Comparison of ENCODE assay signal across 8 cellular contexts in the genomic region with DNA sequence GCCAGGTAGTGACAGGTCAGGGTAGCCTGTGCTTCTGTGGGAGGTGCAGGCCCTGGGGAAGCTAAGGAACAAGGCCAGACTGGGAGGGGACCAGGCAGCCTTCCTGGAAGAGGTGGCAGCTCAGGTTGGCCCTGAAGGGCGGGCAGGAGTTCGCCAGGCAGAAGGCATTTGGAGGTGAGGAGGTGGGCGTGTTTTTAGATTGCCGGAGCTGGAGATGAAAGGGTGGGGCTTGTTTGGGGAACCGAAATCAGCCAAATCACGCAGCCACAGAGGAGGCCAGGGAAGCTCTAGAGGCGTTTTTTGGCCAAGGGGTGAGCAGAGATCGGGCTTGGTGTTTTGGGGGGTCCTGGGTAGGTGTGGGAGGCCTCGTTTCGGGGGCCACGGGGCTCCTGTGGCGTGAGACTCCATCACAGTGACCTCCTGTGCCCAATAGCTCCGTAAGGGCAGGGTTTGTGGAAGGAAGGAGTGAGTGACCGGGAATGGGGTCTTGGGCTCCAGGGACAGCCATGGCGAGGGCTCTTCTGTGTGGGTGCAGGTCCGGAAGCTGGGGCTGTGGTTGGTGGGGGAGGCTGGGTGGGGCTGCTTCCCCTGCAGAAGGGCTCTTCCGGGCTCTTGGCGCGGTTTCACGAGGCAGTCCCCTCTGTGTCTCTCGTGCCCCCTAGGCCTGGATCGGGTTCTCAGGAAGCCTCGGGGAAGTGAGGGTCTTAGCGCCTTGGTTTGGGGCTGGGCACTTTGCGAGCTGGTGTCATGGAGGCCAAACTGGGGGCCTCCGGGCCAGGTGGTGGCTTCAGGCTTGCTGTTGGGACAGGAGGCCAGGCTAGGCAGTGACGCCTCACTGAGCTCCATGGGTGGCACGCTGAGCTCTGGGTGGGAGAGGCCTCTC. TPM values are rescaled to one million over a fixed set of nuclear protein-coding genes. Genes with fewer than 3 reads are reported as not detected.
DNase-seq lines count a peak whose midpoint lies in the region; ATAC-seq, FAIRE-seq and TF ChIP-seq lines count a peak whose summit lies in the region.

No MANE protein-coding gene starts in this region.

- no peak overlapping the region for H3K23ac ChIP-seq in H9 (ENCODE audit: insufficient read length, low read depth, low read length)

- H3K4me3 Mint-ChIP-seq in H9: no peak overlapping the region

- TF ChIP-seq RAD21 in liver (IDR thresholded peaks at IDR 0.05) (no peak), HepG2 (CRISPR knock-in tag; IDR thresholded peaks at IDR 0.05) (no peak)

- H3K14ac ChIP-seq in H9 (ENCODE audit: insufficient read depth, low read length): no peak overlapping the region

- intact Hi-C loops in HepG2 (cut with micrococcal nuclease; ENCODE audit: unreplicated experiment): no loop called here
- intact Hi-C loops in heart left ventricle (cut with DNase I): no loop called here

- no peak overlapping the region for H3K9ac ChIP-seq in liver (ENCODE audit: low read depth in 1 of 2, low read length in 2 of 2)
- no peak overlapping the region for H3K9ac ChIP-seq in HepG2 (ENCODE audit: insufficient read depth, low read depth, low read length)
- peak overlapping the region in 4 of 5 donors; percentile 21 to 69 (median 62) for H3K9ac ChIP-seq in subcutaneous abdominal adipose tissue (ENCODE audit: low read length in 5 of 5)
- H3K9ac ChIP-seq in H9 (ENCODE audit: extremely low read depth, insufficient read length, low read length): no peak overlapping the region

- TF ChIP-seq POLR2A in HepG2 (IDR thresholded peaks at IDR 0.05; ENCODE audit: insufficient read depth in 1 of 2, low read depth in 2 of 2, low read length in 2 of 2) (no peak), heart left ventricle (IDR thresholded peaks at IDR 0.05) (no peak)

- H3K4me1 ChIP-seq in liver (ENCODE audit: control insufficient read depth in 4 of 4, insufficient read depth in 4 of 4, low read length in 3 of 4) (peaks cover 0 to 3% (median 0%) of the 10 kb centered on the region in 4 donors), HepG2 (ENCODE audit: insufficient read depth, low read length) (peaks cover 21% of the 10 kb centered on the region), heart left ventricle (peaks cover 0 to 90% (median 0%) of the 10 kb centered on the region in 12 donors), subcutaneous abdominal adipose tissue (ENCODE audit: control insufficient read depth in 5 of 5, insufficient read depth in 5 of 5, low read length in 5 of 5) (peaks cover 0 to 66% (median 29%) of the 10 kb centered on the region in 5 donors), H9 (ENCODE audit: insufficient read depth, low read length) (no peaks in the 10 kb centered on the region)

- H3T11ph ChIP-seq in H9 (ENCODE audit: low read length): no peak overlapping the region

- H3K4me1 Mint-ChIP-seq in H9: peaks cover 1 to 8% of the 10 kb centered on the region in 2 experiments

- H3K56ac ChIP-seq in H9 (ENCODE audit: insufficient read length, low read depth, low read length): no peak overlapping the region

- no peak overlapping the region for H3K4ac ChIP-seq in H9 (ENCODE audit: low read depth, low read length)

- DNase-seq in HepG2 (ENCODE audit: low spot score) (no peak), heart left ventricle (peak in 3 of 5 donors; percentile 36 to 67 (median 51)), foreskin fibroblast (no peak), H9 (no peak)

- no peaks in the 10 kb centered on the region for H3K79me1 ChIP-seq in H9 (ENCODE audit: insufficient read depth, low read depth, low read length, poor library complexity, severe bottlenecking)

- ATAC-seq in HepG2 (no peak), HG03378 (IDR thresholded peaks at IDR 0.05; ENCODE audit: unreplicated experiment) (peak; percentile 46), heart left ventricle (peak in 3 of 4 donors; percentile 23 to 47 (median 24))
- ATAC-seq in activated CD4-positive, CD25-positive, alpha-beta regulatory T cell treated with anti-CD3 and anti-CD28 coated beads, Interleukin-2, amount 50 U/mL, for 24 hours: peak; percentile 28 to 33

- no peak overlapping the region for H2BK15ac ChIP-seq in H9 (ENCODE audit: low read depth, low read length)

- no peak for FAIRE-seq in HepG2 (lab: Jason Lieb, UNC)

- no peak for TF ChIP-seq EP300 in HepG2 (IDR thresholded peaks at IDR 0.05; ENCODE audit: low read depth in 2 of 2, low read length in 2 of 2)
- no peak for TF ChIP-seq EP300 in HepG2 (CRISPR knock-in tag; IDR thresholded peaks at IDR 0.05; ENCODE audit: borderline replicate concordance)

- H2AFZ ChIP-seq in HepG2 (ENCODE audit: low read length) (no peak overlapping the region), H9 (ENCODE audit: low read length) (no peak overlapping the region)

- peaks cover 0 to 2% of the 10 kb centered on the region in 2 experiments; a peak in 2 of 5 replicates for H3K9me3 Mint-ChIP-seq in H9

- H3K27me3 ChIP-seq in liver (ENCODE audit: control insufficient read depth in 4 of 4, insufficient read depth in 4 of 4, low read length in 3 of 4) (no peaks in the 10 kb centered on the region), HepG2 (ENCODE audit: control insufficient read depth in 1 of 2, insufficient read depth in 2 of 2, low read length in 2 of 2) (peaks cover 2 to 26% of the 10 kb centered on the region in 2 experiments; a peak in 3 of 5 replicates), heart left ventricle (no peaks in the 10 kb centered on the region), subcutaneous abdominal adipose tissue (ENCODE audit: control insufficient read depth in 5 of 5, insufficient read depth in 4 of 5, low read length in 5 of 5) (no peaks in the 10 kb centered on the region), H9 (ENCODE audit: insufficient read depth, low read length) (no peaks in the 10 kb centered on the region)

- H3K27ac ChIP-seq in liver (ENCODE audit: low read depth in 1 of 2, low read length in 2 of 2) (peak overlapping the region; percentile 32 to 52), HepG2 (ENCODE audit: extremely low read length, insufficient read depth, low read length) (no peak overlapping the region), heart left ventricle (peak overlapping the region in 7 of 12 donors; percentile 8 to 95 (median 43)), subcutaneous abdominal adipose tissue (ENCODE audit: low read depth, low read length) (peak overlapping the region; percentile 50), H9 (ENCODE audit: insufficient read length, low read depth, low read length) (no peak overlapping the region)

- no peak overlapping the region for H2BK20ac ChIP-seq in H9 (ENCODE audit: low read depth, low read length, poor library complexity, severe bottlenecking)

- H2BK5ac ChIP-seq in H9 (ENCODE audit: insufficient read length, low read length): no peak overlapping the region

- H3K36me3 Mint-ChIP-seq in H9 (ENCODE audit: insufficient read depth in 1 of 3, low read depth in 3 of 3): peaks cover 0 to 5% (median 0%) of the 10 kb centered on the region in 3 experiments; a peak in 3 of 7 replicates

- H3K79me2 ChIP-seq in HepG2 (ENCODE audit: insufficient read depth, low read length) (no peaks in the 10 kb centered on the region), H9 (ENCODE audit: insufficient read depth, low read length) (no peaks in the 10 kb centered on the region)

- H4K91ac ChIP-seq in H9 (ENCODE audit: insufficient read length, low read depth, low read length): no peak overlapping the region

- BruUV-seq in HepG2 (replicated peaks; lab: Mats Ljungman, UMichigan): no TSS peak

- H3K9me3 ChIP-seq in liver (ENCODE audit: control insufficient read depth in 4 of 4, low read length in 3 of 4) (no peaks in the 10 kb centered on the region), HepG2 (ENCODE audit: low read length) (no peaks in the 10 kb centered on the region), heart left ventricle (peaks cover 0 to 3% (median 0%) of the 10 kb centered on the region in 12 donors), subcutaneous abdominal adipose tissue (ENCODE audit: control insufficient read depth in 5 of 5, low read length in 5 of 5) (no peaks in the 10 kb centered on the region), H9 (ENCODE audit: control insufficient read depth, low read depth, low read length) (no peaks in the 10 kb centered on the region)

- CTCF ChIA-PET in HepG2 (lab: Yijun Ruan, JAX; ENCODE audit: low intra/inter-chr PET ratio, low total read pairs): no interaction called here

- POLR2A ChIA-PET in HepG2 (lab: Yijun Ruan, JAX): interaction anchor here (1.2 kb wide), 2 partner anchors 9 to 39 kb away, joined by 3 to 4 read pairs; no protein-coding TSS in a partner anchor

- no peak overlapping the region for H2BK12ac ChIP-seq in H9 (ENCODE audit: insufficient read length, low read depth, low read length)

- H3K4me3 ChIP-seq in liver (ENCODE audit: low read depth in 1 of 3, low read length in 3 of 3): peak overlapping the region in 1 of 3 donors; percentile 15
- no peak overlapping the region for H3K4me3 ChIP-seq in HepG2 (replicated peaks in 1 of 3; ENCODE audit: insufficient read depth in 1 of 3, low read depth in 2 of 3, low read length in 3 of 3)
- H3K4me3 ChIP-seq in heart left ventricle: peak overlapping the region in 10 of 12 donors; percentile 10 to 64 (median 34)
- H3K4me3 ChIP-seq in subcutaneous abdominal adipose tissue (ENCODE audit: low read depth in 1 of 5, low read length in 5 of 5): peak overlapping the region; percentile 35 to 64 (median 53)
- no peak overlapping the region for H3K4me3 ChIP-seq in foreskin fibroblast (ENCODE audit: low read depth in 1 of 2, low read length in 2 of 2)

- no peak overlapping the region for H4K5ac ChIP-seq in H9 (ENCODE audit: insufficient read length, low read depth, low read length)

- no peak overlapping the region for H4K8ac ChIP-seq in H9 (replicated peaks; ENCODE audit: insufficient read length, low read depth, low read length)

- peak overlapping the region in 1 of 3 experiments; percentile 40; a peak in 2 of 7 replicates for H3K27ac Mint-ChIP-seq in H9

- H3K18ac ChIP-seq in H9 (ENCODE audit: insufficient read length, low read depth, low read length): no peak overlapping the region

- in situ Hi-C loops in HepG2 (cut with HindIII; ENCODE audit: extremely low pct_ligation_motif_present, low pct_unique_long_range_greater_than_20kb): loop anchor here (5.0 kb wide), 1 partner anchor 48 kb away; no protein-coding TSS in a partner anchor

- no peaks in the 10 kb centered on the region for H3K23me2 ChIP-seq in H9 (ENCODE audit: insufficient read length, low read depth, low read length, poor library complexity, severe bottlenecking)

- H2AK5ac ChIP-seq in H9 (ENCODE audit: insufficient read length, low read length): no peak overlapping the region

- H3K36me3 ChIP-seq in liver (ENCODE audit: control insufficient read depth in 4 of 4, insufficient read depth in 3 of 4, low read depth in 1 of 4, low read length in 3 of 4): no peaks in the 10 kb centered on the region
- no peaks in the 10 kb centered on the region for H3K36me3 ChIP-seq in HepG2 (replicated peaks in 1 of 2; ENCODE audit: control insufficient read depth in 1 of 2, insufficient read depth in 2 of 2, low read length in 2 of 2)
- H3K36me3 ChIP-seq in heart left ventricle: no peaks in the 10 kb centered on the region
- no peaks in the 10 kb centered on the region for H3K36me3 ChIP-seq in subcutaneous abdominal adipose tissue (ENCODE audit: control insufficient read depth in 5 of 5, insufficient read depth in 5 of 5, low read length in 5 of 5)

- WGBS in liver: 75% methylated on average over 28 of the region's 28 CpGs
- 28% methylated on average over 16 of the region's 28 CpGs for WGBS in HepG2 (ENCODE audit: low lambda C conversion rate)
- 71 to 80% (median 75%) methylated on average over 21 to 28 of the region's 28 CpGs for WGBS in heart left ventricle, 4 donors
- WGBS in H9 (ENCODE audit: extremely low coverage, insufficient read length, low lambda C conversion rate): no CpG with 5 or more reads among the region's 28 CpGs

- no peak overlapping the region for H2BK120ac ChIP-seq in H9 (ENCODE audit: low read depth, low read length, poor library complexity, severe bottlenecking)

- TF ChIP-seq CTCF in liver (IDR thresholded peaks at IDR 0.05; ENCODE audit: low read depth, low read length, missing input control) (no peak), HepG2 (CRISPR knock-in tag; IDR thresholded peaks at IDR 0.05) (no peak), heart left ventricle (IDR thresholded peaks at IDR 0.05) (no peak), foreskin fibroblast (IDR thresholded peaks at IDR 0.05; ENCODE audit: low read depth, low read length) (no peak), H9 (conservative IDR thresholded peaks at IDR 0.05) (no peak)

- H4K20me1 ChIP-seq in HepG2 (ENCODE audit: insufficient read depth, low read length) (no peaks in the 10 kb centered on the region), H9 (ENCODE audit: control insufficient read depth, insufficient read depth, insufficient read length) (no peaks in the 10 kb centered on the region)

- H3K4me2 ChIP-seq in HepG2 (ENCODE audit: low read depth, low read length) (no peak overlapping the region), H9 (ENCODE audit: insufficient read depth, insufficient read length, low read length) (no peak overlapping the region)

- no peaks in the 10 kb centered on the region; the same call in 1 of the 2 replicates for H3K27me3 Mint-ChIP-seq in H9 (ENCODE audit: low read depth)

RNA-seq across cellular contexts. Expression of gene ADCY7, which starts 7.8 kb away (rescaled TPM):
- total RNA-seq in liver (10 to 100 TPM; 11.5 to 43.9 TPM), HepG2 (2016; rRNA removed; fragmentation: Illumina TruSeq; extraction: Trizol) (2.3 and 4.3 TPM in 2 replicates), heart left ventricle (10 to 100 TPM in 3 of 9 donors, 1 to 10 TPM in 6; 3.2 to 46.7 (median 9.0) TPM), H9 (2021) (2.6 and 4.0 TPM in 2 replicates)
- polyA plus RNA-seq in liver (1 to 10 TPM; 1.8 to 3.4 TPM), HepG2 (2011; rRNA removed) (2.2 and 3.7 TPM in 2 replicates), heart left ventricle (1 to 10 TPM; 3.8 to 5.3 TPM)
- total RNA-seq in HepG2 (2016; cell fraction: cytosol; rRNA removed; fragmentation: Illumina TruSeq; extraction: Trizol; ENCODE audit: low read depth): 0.51 and 1.3 TPM in 2 replicates
- total RNA-seq in HepG2 (2016; cell fraction: insoluble cytoplasmic fraction; rRNA removed; fragmentation: Illumina TruSeq; extraction: Trizol): 2.5 and 4.5 TPM in 2 replicates
- total RNA-seq in HepG2 (2016; cell fraction: membrane; rRNA removed; fragmentation: Illumina TruSeq; extraction: Trizol): 1.1 and 1.8 TPM in 2 replicates
- 3.9 and 5.9 TPM in 2 replicates for total RNA-seq in HepG2 (2016; cell fraction: nucleus; rRNA removed; fragmentation: Illumina TruSeq; extraction: Trizol)
- polyA plus RNA-seq in HepG2 (2011; cell fraction: cytosol; rRNA removed): 1.2 and 1.5 TPM in 2 replicates
- 14.6 and 16.9 TPM in 2 replicates for polyA plus RNA-seq in HepG2 (2011; cell fraction: nucleus; rRNA removed)
- 1.7 and 3.0 TPM in 2 replicates for polyA plus RNA-seq in HepG2 (2012)
- polyA plus RNA-seq in HepG2 (2016; cell fraction: cytosol; fragmentation: Illumina TruSeq; extraction: Trizol; ENCODE audit: low read depth): 0.17 and 0.38 TPM in 2 replicates
- polyA plus RNA-seq in HepG2 (2016; cell fraction: insoluble cytoplasmic fraction; fragmentation: Illumina TruSeq; extraction: Trizol; ENCODE audit: low read depth): 1.2 and 1.4 TPM in 2 replicates
- 0.44 and 0.47 TPM in 2 replicates for polyA plus RNA-seq in HepG2 (2016; cell fraction: membrane; fragmentation: Illumina TruSeq; extraction: Trizol; ENCODE audit: low read depth)
- 6.9 and 8.7 TPM in 2 replicates for polyA plus RNA-seq in HepG2 (2016; cell fraction: nucleus; fragmentation: Illumina TruSeq; extraction: Trizol; ENCODE audit: insufficient read depth, low read depth)
- polyA minus RNA-seq in HepG2 (2011; rRNA and poly(A)+ RNA removed; ENCODE audit: low replicate concordance): 17.5 and 40.6 TPM in 2 replicates
- polyA minus RNA-seq in HepG2 (2011; cell fraction: cytosol; rRNA and poly(A)+ RNA removed): 2.0 and 5.5 TPM in 2 replicates
- polyA minus RNA-seq in HepG2 (2011; cell fraction: nucleus; rRNA and poly(A)+ RNA removed): 9.0 and 10.2 TPM in 2 replicates

Comparison
In these comparisons a context has a peak if more than half of its experiments do, and no peak if none do; other contexts are left out.
1. H3K27ac ChIP-seq: peak in liver (2 of 2), heart left ventricle (7 of 12) and subcutaneous abdominal adipose tissue (single experiment); none in HepG2 (single experiment) and H9 (single experiment).
2. H3K4me3 ChIP-seq: peak in heart left ventricle (10 of 12) and subcutaneous abdominal adipose tissue (5 of 5); none in HepG2 (0 of 3) and foreskin fibroblast (0 of 2).
3. H3K9ac ChIP-seq: peak in subcutaneous abdominal adipose tissue (4 of 5); none in liver (0 of 2), HepG2 (single experiment) and H9 (single experiment).
4. DNase-seq: peak in heart left ventricle (3 of 5); none in HepG2 (single experiment), foreskin fibroblast (0 of 2) and H9 (single experiment).